ENCODE assay signal across 9 cellular contexts in genomic region chr10:110858297-110858934, GRCh38. TPM values are rescaled to one million over a fixed set of nuclear protein-coding genes. Genes with fewer than 3 reads are reported as not detected.
DNase-seq lines count a peak whose midpoint lies in the region; ATAC-seq, FAIRE-seq and TF ChIP-seq lines count a peak whose summit lies in the region.
"Had no signal": no experiment of that assay in that cellular context is flagged by ENCODE, and none has a peak within 500 bp of the region (broad histone marks: within the 10 kb centered on the region; RNA-seq: fewer than 3 reads in every experiment).

No MANE protein-coding gene starts in this region.

- no peaks in the 10 kb centered on the region for H3K27me3 Mint-ChIP-seq in activated T-helper 17 cell treated with anti-CD3 and anti-CD28 coated beads, Interleukin-2, amount 50 U/mL, for 72 hours
- H3K27me3 Mint-ChIP-seq in mesothelial cell of epicardium (ENCODE audit: low read depth): no peaks in the 10 kb centered on the region

- peak in 72 of 76 experiments; percentile 31 to 90 (median 67) for DNase-seq in HUDEP-2 (lab: John Stamatoyannopoulos, UW; ENCODE audit: unreplicated experiment in 76 of 76)
- DNase-seq in mesothelial cell of epicardium (ENCODE audit: low spot score in 2 of 2, unreplicated experiment in 2 of 2): no peak
- no peak for DNase-seq in RCC 7860 (ENCODE audit: low spot score)
- no peak for DNase-seq in NK-92 (lab: John Stamatoyannopoulos, UW; ENCODE audit: unreplicated experiment)
- DNase-seq in HuH-7.5 (ENCODE audit: low spot score): no peak
- DNase-seq: activated T-cell treated with anti-CD3 and anti-CD28 coated beads, Interleukin-2, amount 50 U/mL, for 4 hours had no signal

- peaks cover 4% of the 10 kb centered on the region for H3K9me3 Mint-ChIP-seq in activated T-helper 17 cell treated with anti-CD3 and anti-CD28 coated beads, Interleukin-2, amount 50 U/mL, for 72 hours
- peaks cover 7% of the 10 kb centered on the region for H3K9me3 Mint-ChIP-seq in mesothelial cell of epicardium
- H3K9me3 Mint-ChIP-seq: activated T-cell treated with anti-CD3 and anti-CD28 coated beads, Interleukin-2, amount 50 U/mL, for 4 hours had no signal

- H3K4me3 Mint-ChIP-seq in activated T-helper 17 cell treated with anti-CD3 and anti-CD28 coated beads, Interleukin-2, amount 50 U/mL, for 72 hours: peak overlapping the region; percentile 67
- H3K4me3 Mint-ChIP-seq in mesothelial cell of epicardium: no peak overlapping the region
- H3K4me3 Mint-ChIP-seq: activated T-cell treated with anti-CD3 and anti-CD28 coated beads, Interleukin-2, amount 50 U/mL, for 4 hours had no signal

- H3K27ac Mint-ChIP-seq in activated T-helper 17 cell treated with anti-CD3 and anti-CD28 coated beads, Interleukin-2, amount 50 U/mL, for 72 hours: peak overlapping the region; percentile 75
- peak overlapping the region; percentile 18 for H3K27ac Mint-ChIP-seq in mesothelial cell of epicardium

- no peak for ATAC-seq in activated T-helper 17 cell treated with anti-CD3 and anti-CD28 coated beads, Interleukin-2, amount 50 U/mL, for 72 hours (replicated peaks)
- no peak for ATAC-seq in HG03039 (IDR thresholded peaks at IDR 0.05; ENCODE audit: unreplicated experiment)

- TF ChIP-seq CTCF in C4-2B (conservative IDR thresholded peaks at IDR 0.05) (no peak), mesothelial cell of epicardium (IDR thresholded peaks at IDR 0.05; ENCODE audit: unreplicated experiment) (no peak)

- H3K36me3 Mint-ChIP-seq in activated T-helper 17 cell treated with anti-CD3 and anti-CD28 coated beads, Interleukin-2, amount 50 U/mL, for 72 hours (ENCODE audit: low read depth): no peaks in the 10 kb centered on the region
- no peaks in the 10 kb centered on the region for H3K36me3 Mint-ChIP-seq in mesothelial cell of epicardium

- H3K27ac ChIP-seq in C4-2B: peak overlapping the region; percentile 65; the same call in 1 of the 2 replicates

- peaks cover 52% of the 10 kb centered on the region for H3K4me1 Mint-ChIP-seq in activated T-helper 17 cell treated with anti-CD3 and anti-CD28 coated beads, Interleukin-2, amount 50 U/mL, for 72 hours
- peaks cover 27% of the 10 kb centered on the region for H3K4me1 Mint-ChIP-seq in mesothelial cell of epicardium

- FAIRE-seq in RCC 7860 (lab: Jason Lieb, UNC): no peak

RNA-seq across cellular contexts. Expression of gene PDCD4, which starts 13.3 kb away (rescaled TPM):
- 100 to 1,000 TPM in 1 of 2 donors, 10 to 100 TPM in 1; 59.0 to 140 TPM for total RNA-seq in activated T-helper 17 cell treated with anti-CD3 and anti-CD28 coated beads, Interleukin-2, amount 50 U/mL, for 72 hours
- 142 to 157 TPM (median 145 TPM) in 3 replicates for total RNA-seq in mesothelial cell of epicardium

Comparison
In these comparisons a context has a peak if more than half of its experiments do, and no peak if none do; other contexts are left out.
1. DNase-seq: peak in HUDEP-2 (72 of 76); none in mesothelial cell of epicardium (0 of 2), RCC 7860 (single experiment), NK-92 (single experiment) and HuH-7.5 (single experiment).